In genomic region chr18:67358947-67359346, GRCh38 we compare ENCODE assay signal across 24 cellular contexts.
DNase-seq lines count a peak whose midpoint lies in the region; ATAC-seq and TF ChIP-seq lines count a peak whose summit lies in the region.
"Had no signal": no experiment of that assay in that cellular context is flagged by ENCODE, and none has a peak within 500 bp of the region (broad histone marks: within the 10 kb centered on the region; RNA-seq: fewer than 3 reads in every experiment).

No MANE protein-coding gene starts in this region.

- H2BK5ac ChIP-seq in H9 (ENCODE audit: insufficient read length, low read length) = no peak overlapping the region

- TF ChIP-seq POLR2A in adrenal gland (IDR thresholded peaks at IDR 0.05) (no peak), vagina (IDR thresholded peaks at IDR 0.05) (no peak)

- DNase-seq in MCF 10A (ENCODE audit: unreplicated experiment) = no peak
- no peak for DNase-seq in mammary epithelial cell
- DNase-seq in adrenal gland = peak in 1 of 7 donors; percentile 16
- DNase-seq in osteocyte (ENCODE audit: extremely low spot score, unreplicated experiment) = no peak
- no peak for DNase-seq in vagina (ENCODE audit: extremely low spot score in 2 of 2)
- no peak for DNase-seq in cardiac septum (ENCODE audit: low spot score)
- no peak for DNase-seq in H9
- DNase-seq: Karpas-422; NCI-H1092 treated with DMSO at 0.1 percent for 48 hours; NCI-H1436; NCI-H187; NCI-H2081 treated with DMSO at 0.1 percent for 48 hours; NCI-H2171 treated with DMSO at 0.1 percent for 48 hours; NCI-H446; NCI-H524 treated with DMSO at 0.1 percent for 48 hours; NCI-H774; NK-92 treated with Interleukin-12 subunit alpha and Interleukin-12 subunit beta, amount 100 ng/mL, for 24 hours; PC-3; SHP77 had no signal

- H2AFZ ChIP-seq in mammary epithelial cell (ENCODE audit: low read depth, low read length) (no peak overlapping the region), H9 (ENCODE audit: low read length) (no peak overlapping the region)
- H2AFZ ChIP-seq: GM23338 had no signal

- H3K27me3 ChIP-seq in mammary epithelial cell (ENCODE audit: insufficient read depth, low read length) (no peaks in the 10 kb centered on the region), adrenal gland (no peaks in the 10 kb centered on the region), vagina (no peaks in the 10 kb centered on the region), H9 (ENCODE audit: insufficient read depth, low read length) (no peaks in the 10 kb centered on the region)

- intact Hi-C loops in MCF 10A (cut with micrococcal nuclease) (no loop called here), mammary epithelial cell (cut with micrococcal nuclease) (no loop called here), adrenal gland (cut with DNase I) (no loop called here), vagina (cut with DNase I) (no loop called here), cardiac septum (cut with DNase I) (no loop called here)

- no peak overlapping the region for H2BK120ac ChIP-seq in H9 (ENCODE audit: low read depth, low read length, poor library complexity, severe bottlenecking)

- no peaks in the 10 kb centered on the region for H4K20me1 ChIP-seq in mammary epithelial cell (ENCODE audit: insufficient read depth, low read length)
- H4K20me1 ChIP-seq in H9 (ENCODE audit: control insufficient read depth, insufficient read depth, insufficient read length) = no peaks in the 10 kb centered on the region

- H2BK12ac ChIP-seq in H9 (ENCODE audit: insufficient read length, low read depth, low read length) = no peak overlapping the region

- H3K9me3 ChIP-seq in mammary epithelial cell (replicated peaks; ENCODE audit: insufficient read depth, low read length) (no peaks in the 10 kb centered on the region), adrenal gland (replicated peaks in 1 of 3) (no peaks in the 10 kb centered on the region), vagina (no peaks in the 10 kb centered on the region), H9 (ENCODE audit: control insufficient read depth, low read depth, low read length) (no peaks in the 10 kb centered on the region)

- H3K9ac ChIP-seq in mammary epithelial cell (ENCODE audit: insufficient read depth, low read length) = no peak overlapping the region
- H3K9ac ChIP-seq in H9 (ENCODE audit: extremely low read depth, insufficient read length, low read length) = no peak overlapping the region

- POLR2A ChIA-PET in MCF 10A (lab: Yijun Ruan, JAX) = no interaction called here

- H4K91ac ChIP-seq in H9 (ENCODE audit: insufficient read length, low read depth, low read length) = no peak overlapping the region

- H3K4me1 ChIP-seq in mammary epithelial cell (ENCODE audit: insufficient read depth, low read length) (peaks cover 12% of the 10 kb centered on the region), adrenal gland (replicated peaks in 1 of 2) (peaks cover 3 to 28% of the 10 kb centered on the region in 2 donors), vagina (peaks cover 7% of the 10 kb centered on the region), H9 (ENCODE audit: insufficient read depth, low read length) (no peaks in the 10 kb centered on the region)

- H3K36me3 ChIP-seq in mammary epithelial cell (ENCODE audit: insufficient read depth, low read length) (no peaks in the 10 kb centered on the region), adrenal gland (replicated peaks in 1 of 2) (no peaks in the 10 kb centered on the region), vagina (no peaks in the 10 kb centered on the region)

- H3K4me2 ChIP-seq in mammary epithelial cell (ENCODE audit: insufficient read depth, low read depth, low read length) (no peak overlapping the region), H9 (ENCODE audit: insufficient read depth, insufficient read length, low read length) (no peak overlapping the region)
- H3K4me2 ChIP-seq: GM23338 had no signal

- in situ Hi-C loops in mammary epithelial cell (cut with MboI; ENCODE audit: low sequenced_read_pairs in 2 of 2) = no loop called here

- dilution Hi-C loops in mammary epithelial cell (cut with HindIII; ENCODE audit: low sequenced_read_pairs) = no loop called here

- no peak overlapping the region for H3K14ac ChIP-seq in H9 (ENCODE audit: insufficient read depth, low read length)

- CTCF ChIA-PET in MCF 10A (lab: Yijun Ruan, JAX) (interaction anchor here (0.7 kb wide), 1 partner anchor 1244 kb away, joined by 3 read pairs; no protein-coding TSS in a partner anchor), mammary epithelial cell (lab: Charles Lee; ENCODE audit: low non-redundant PET) (no interaction called here)

- H3K23ac ChIP-seq in H9 (ENCODE audit: insufficient read length, low read depth, low read length) = no peak overlapping the region

- H3K4ac ChIP-seq in H9 (ENCODE audit: low read depth, low read length) = no peak overlapping the region

- no peaks in the 10 kb centered on the region for H3K79me1 ChIP-seq in H9 (ENCODE audit: insufficient read depth, low read depth, low read length, poor library complexity, severe bottlenecking)

- peaks cover 16% of the 10 kb centered on the region for H3K4me1 Mint-ChIP-seq in MCF 10A (ENCODE audit: insufficient read depth, unreplicated experiment)
- peaks cover 42% of the 10 kb centered on the region for H3K4me1 Mint-ChIP-seq in osteocyte (ENCODE audit: unreplicated experiment)
- no peaks in the 10 kb centered on the region for H3K4me1 Mint-ChIP-seq in H9
- H3K4me1 Mint-ChIP-seq: GM23338 had no signal

- no peaks in the 10 kb centered on the region for H3K23me2 ChIP-seq in H9 (ENCODE audit: insufficient read length, low read depth, low read length, poor library complexity, severe bottlenecking)

- no peak overlapping the region for H3K27ac ChIP-seq in mammary epithelial cell (ENCODE audit: insufficient read depth, low read depth, low read length)
- H3K27ac ChIP-seq in adrenal gland = peak overlapping the region; percentile 61 to 92 (median 84)
- peak overlapping the region; percentile 78 for H3K27ac ChIP-seq in vagina
- H3K27ac ChIP-seq in H9 (ENCODE audit: insufficient read length, low read depth, low read length) = no peak overlapping the region
- H3K27ac ChIP-seq: 22Rv1 had no signal

- ATAC-seq in GM19328 (IDR thresholded peaks at IDR 0.05; ENCODE audit: unreplicated experiment) = no peak
- ATAC-seq: GM23338, HCT116, HepG2 had no signal

- BruUV-seq in MCF 10A (replicated peaks; lab: Mats Ljungman, UMichigan) (no TSS peak), mammary epithelial cell (replicated peaks; lab: Mats Ljungman, UMichigan) (no TSS peak)

- H3K9me3 Mint-ChIP-seq in MCF 10A (ENCODE audit: unreplicated experiment) (no peaks in the 10 kb centered on the region), osteocyte (ENCODE audit: unreplicated experiment) (no peaks in the 10 kb centered on the region), H9 (peaks cover 3% of the 10 kb centered on the region in 2 experiments; a peak in 2 of 5 replicates)

- WGBS in mammary epithelial cell (ENCODE audit: low coverage, missing lambda C conversion rate) = 95% methylated on average over 8 of the region's 8 CpGs
- WGBS in adrenal gland, 4 donors = 88 to 98% (median 91%) methylated on average over 8 of the region's 8 CpGs
- no CpG with 5 or more reads among the region's 8 CpGs for WGBS in H9 (ENCODE audit: extremely low coverage, insufficient read length, low lambda C conversion rate)

- H3K4me3 ChIP-seq in mammary epithelial cell (replicated peaks in 1 of 3; ENCODE audit: insufficient read depth in 1 of 3, low read depth in 2 of 3, low read length in 3 of 3) (no peak overlapping the region), adrenal gland (no peak overlapping the region), vagina (no peak overlapping the region)
- H3K4me3 ChIP-seq: GM23338 had no signal

- H2BK20ac ChIP-seq in H9 (ENCODE audit: low read depth, low read length, poor library complexity, severe bottlenecking) = no peak overlapping the region

- no peak overlapping the region for H2BK15ac ChIP-seq in H9 (ENCODE audit: low read depth, low read length)

- no peaks in the 10 kb centered on the region for H3K79me2 ChIP-seq in mammary epithelial cell (ENCODE audit: insufficient read depth, low read length)
- no peaks in the 10 kb centered on the region for H3K79me2 ChIP-seq in H9 (ENCODE audit: insufficient read depth, low read length)

- no peak overlapping the region for H3K18ac ChIP-seq in H9 (ENCODE audit: insufficient read length, low read depth, low read length)

- no peak overlapping the region for H3T11ph ChIP-seq in H9 (ENCODE audit: low read length)

- no peak overlapping the region for H4K8ac ChIP-seq in H9 (replicated peaks; ENCODE audit: insufficient read length, low read depth, low read length)

- TF ChIP-seq CTCF in MCF 10A (IDR thresholded peaks at IDR 0.05; ENCODE audit: unreplicated experiment) (no peak), mammary epithelial cell (conservative IDR thresholded peaks at IDR 0.05 in 1 of 2, IDR thresholded peaks at IDR 0.05 in 1 of 2; ENCODE audit: extremely low read depth in 1 of 2, insufficient read depth in 1 of 2, low read depth in 1 of 2, low read length in 2 of 2) (no peak), adrenal gland (IDR thresholded peaks at IDR 0.05) (no peak), osteocyte (IDR thresholded peaks at IDR 0.05) (no peak), vagina (IDR thresholded peaks at IDR 0.05) (no peak), H9 (conservative IDR thresholded peaks at IDR 0.05) (no peak)

- no peak overlapping the region for H3K56ac ChIP-seq in H9 (ENCODE audit: insufficient read length, low read depth, low read length)

- no peak overlapping the region for H2AK5ac ChIP-seq in H9 (ENCODE audit: insufficient read length, low read length)

- no peak overlapping the region for H4K5ac ChIP-seq in H9 (ENCODE audit: insufficient read length, low read depth, low read length)

- H3K36me3 Mint-ChIP-seq in MCF 10A (ENCODE audit: insufficient read depth, unreplicated experiment) (no peaks in the 10 kb centered on the region), osteocyte (ENCODE audit: unreplicated experiment) (no peaks in the 10 kb centered on the region), H9 (ENCODE audit: insufficient read depth in 1 of 3, low read depth in 3 of 3) (peaks cover 0 to 4% (median 3%) of the 10 kb centered on the region in 3 experiments; a peak in 4 of 7 replicates)

- H3K27me3 Mint-ChIP-seq in MCF 10A (ENCODE audit: insufficient read depth, unreplicated experiment) (no peaks in the 10 kb centered on the region), osteocyte (ENCODE audit: unreplicated experiment) (no peaks in the 10 kb centered on the region), H9 (ENCODE audit: low read depth) (no peaks in the 10 kb centered on the region)

- H3K4me3 Mint-ChIP-seq in MCF 10A (ENCODE audit: unreplicated experiment) (no peak overlapping the region), osteocyte (ENCODE audit: unreplicated experiment) (no peak overlapping the region), H9 (no peak overlapping the region)
- H3K4me3 Mint-ChIP-seq: GM23338 had no signal

- H3K27ac Mint-ChIP-seq in MCF 10A (ENCODE audit: low read depth, unreplicated experiment) = peak overlapping the region; percentile 94
- H3K27ac Mint-ChIP-seq in osteocyte (ENCODE audit: unreplicated experiment) = peak overlapping the region; percentile 94
- H3K27ac Mint-ChIP-seq in H9 = no peak overlapping the region
- H3K27ac Mint-ChIP-seq: GM23338 had no signal

Comparison
In these comparisons a context has a peak if more than half of its experiments do, and no peak if none do; other contexts are left out.
1. H3K27ac Mint-ChIP-seq: peak in MCF 10A (single experiment) and osteocyte (single experiment); none in H9 (0 of 3).
2. H3K27ac ChIP-seq: peak in adrenal gland (5 of 5) and vagina (single experiment); none in mammary epithelial cell (single experiment) and H9 (single experiment).